9 cellular contexts compared by ENCODE assay signal in the genomic region with DNA sequence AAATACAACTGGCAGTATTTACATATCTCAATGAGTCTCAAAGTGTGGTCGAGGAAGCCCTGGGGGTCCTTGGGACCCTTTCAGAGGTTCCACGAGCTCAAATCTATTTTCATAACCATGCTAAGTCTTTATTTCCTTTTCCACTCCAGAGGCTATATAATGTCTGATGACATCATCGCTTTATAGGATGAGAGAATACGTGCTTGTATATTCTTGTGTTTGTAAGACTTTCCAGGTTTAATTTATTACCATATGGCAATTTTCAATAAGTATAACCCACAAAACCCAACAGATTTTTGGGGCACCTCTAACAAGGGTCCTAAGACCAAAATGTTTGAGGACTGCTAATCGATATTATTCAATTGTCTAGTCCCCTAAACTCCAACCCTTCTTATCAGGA. TPM values are rescaled to one million over a fixed set of nuclear protein-coding genes. Genes with fewer than 3 reads are reported as not detected.
DNase-seq lines count a peak whose midpoint lies in the region; ATAC-seq and TF ChIP-seq lines count a peak whose summit lies in the region.
"Had no signal": no experiment of that assay in that cellular context is flagged by ENCODE, and none has a peak within 500 bp of the region (broad histone marks: within the 10 kb centered on the region; RNA-seq: fewer than 3 reads in every experiment).

No MANE protein-coding gene starts in this region.

- no peak for ATAC-seq in GM21529 (IDR thresholded peaks at IDR 0.05; ENCODE audit: unreplicated experiment)

- no peaks in the 10 kb centered on the region for H3K9me3 Mint-ChIP-seq in HFFc6
- peaks cover 14% of the 10 kb centered on the region for H3K9me3 Mint-ChIP-seq in glutamatergic neuron (ENCODE audit: unreplicated experiment)

- peak overlapping the region; percentile 94 for H3K4me3 Mint-ChIP-seq in HFFc6
- peak overlapping the region; percentile 91 for H3K4me3 Mint-ChIP-seq in glutamatergic neuron (ENCODE audit: unreplicated experiment)

- H3K4me1 Mint-ChIP-seq in HFFc6 (ENCODE audit: low read depth) (peaks cover 57% of the 10 kb centered on the region), glutamatergic neuron (ENCODE audit: low read depth, unreplicated experiment) (peaks cover 35% of the 10 kb centered on the region)

- H3K27me3 Mint-ChIP-seq in HFFc6 (ENCODE audit: insufficient read depth): peaks cover 2% of the 10 kb centered on the region; the same call in 1 of the 2 replicates
- peaks cover 11% of the 10 kb centered on the region for H3K27me3 Mint-ChIP-seq in glutamatergic neuron (ENCODE audit: unreplicated experiment)

- 53% methylated on average over 5 of the region's 5 CpGs for WGBS in smooth muscle cell (ENCODE audit: low lambda C conversion rate)

- DNase-seq in HFFc6 (no peak), glutamatergic neuron (no peak), smooth muscle cell (lab: John Stamatoyannopoulos, UW; ENCODE audit: unreplicated experiment) (no peak), C1 segment of cervical spinal cord (lab: John Stamatoyannopoulos, UW) (no peak), dermis blood vessel endothelial cell (no peak)
- DNase-seq in stimulated activated CD4-positive, alpha-beta T cell treated with anti-CD3 and anti-CD28 coated beads, Interleukin-2, amount 100 ng/mL, for 48 hours: no peak
- DNase-seq: stimulated activated CD4-positive, alpha-beta T cell treated with anti-CD3 and anti-CD28 coated beads, Interleukin-12 subunit alpha, Interleukin-12 subunit beta, amount 100 ng/mL, for 4 hours had no signal

- peaks cover 31% of the 10 kb centered on the region for H4K20me1 ChIP-seq in smooth muscle cell (ENCODE audit: low read depth)

- H3K27ac Mint-ChIP-seq in HFFc6 (peak overlapping the region; percentile 100), glutamatergic neuron (ENCODE audit: unreplicated experiment) (peak overlapping the region; percentile 100)

- H2AFZ ChIP-seq in smooth muscle cell (ENCODE audit: low read depth): no peak overlapping the region

- TF ChIP-seq CTCF in HFFc6 (IDR thresholded peaks at IDR 0.05) (no peak), VCaP (conservative IDR thresholded peaks at IDR 0.05) (no peak), glutamatergic neuron (IDR thresholded peaks at IDR 0.05; ENCODE audit: partially characterized antibody, unreplicated experiment) (no peak), smooth muscle cell (IDR thresholded peaks at IDR 0.05; ENCODE audit: borderline replicate concordance, insufficient read depth, poor library complexity, severe bottlenecking) (no peak)

- H3K27ac ChIP-seq in VCaP (peak overlapping the region; percentile 95; the same call in 1 of the 2 replicates), smooth muscle cell (ENCODE audit: low read depth) (peak overlapping the region; percentile 99)

- no peaks in the 10 kb centered on the region for H3K36me3 ChIP-seq in smooth muscle cell (ENCODE audit: low read depth)

- peaks cover 8% of the 10 kb centered on the region for H3F3A ChIP-seq in smooth muscle cell (ENCODE audit: low read depth)

- H3K36me3 Mint-ChIP-seq in HFFc6 (ENCODE audit: low read depth) (no peaks in the 10 kb centered on the region), glutamatergic neuron (ENCODE audit: unreplicated experiment) (no peaks in the 10 kb centered on the region)

- H3K4me1 ChIP-seq in smooth muscle cell (ENCODE audit: low read depth): peaks cover 30% of the 10 kb centered on the region

- peak overlapping the region; percentile 89 for H3K4me3 ChIP-seq in smooth muscle cell

- peak overlapping the region; percentile 82 for H3K4me2 ChIP-seq in smooth muscle cell

- H3K79me2 ChIP-seq in smooth muscle cell (ENCODE audit: low read depth): peaks cover 32% of the 10 kb centered on the region

- peak overlapping the region; percentile 95 for H3K9ac ChIP-seq in smooth muscle cell (ENCODE audit: low read depth)

- no peaks in the 10 kb centered on the region for H3K27me3 ChIP-seq in smooth muscle cell (ENCODE audit: low read depth)

- H3K9me3 ChIP-seq in smooth muscle cell (replicated peaks; ENCODE audit: low read depth): no peaks in the 10 kb centered on the region

RNA-seq across cellular contexts. Expression of a gene that starts 1.4 kb away (rescaled TPM):
- 1 to 10 TPM; 2.3 to 3.2 (median 2.8) TPM for total RNA-seq in HFFc6 (2021; fragmentation: NEBNext Ultra II Directional; extraction: Animal tissue kit (Norgen Biotek cat#: 25700))
- 12.8 TPM for total RNA-seq in glutamatergic neuron (ENCODE audit: unreplicated experiment)
- 59.4 and 65.2 TPM in 2 replicates for total RNA-seq in smooth muscle cell
- polyA plus RNA-seq in smooth muscle cell: 12.3 and 15.1 TPM in 2 replicates
- total RNA-seq in dermis blood vessel endothelial cell: 3.7 and 3.9 TPM in 2 replicates

RNA-seq across cellular contexts. Expression of a gene that starts 59.9 kb away (rescaled TPM):
- total RNA-seq in HFFc6 (2021; fragmentation: NEBNext Ultra II Directional; extraction: Animal tissue kit (Norgen Biotek cat#: 25700)): not detected
- 1.1 TPM for total RNA-seq in glutamatergic neuron (ENCODE audit: unreplicated experiment)
- 1.5 and 4.1 TPM in 2 replicates for total RNA-seq in smooth muscle cell
- 1.3 and 1.4 TPM in 2 replicates for polyA plus RNA-seq in smooth muscle cell
- total RNA-seq in dermis blood vessel endothelial cell: not detected in 2 replicates
